In the genomic region with DNA sequence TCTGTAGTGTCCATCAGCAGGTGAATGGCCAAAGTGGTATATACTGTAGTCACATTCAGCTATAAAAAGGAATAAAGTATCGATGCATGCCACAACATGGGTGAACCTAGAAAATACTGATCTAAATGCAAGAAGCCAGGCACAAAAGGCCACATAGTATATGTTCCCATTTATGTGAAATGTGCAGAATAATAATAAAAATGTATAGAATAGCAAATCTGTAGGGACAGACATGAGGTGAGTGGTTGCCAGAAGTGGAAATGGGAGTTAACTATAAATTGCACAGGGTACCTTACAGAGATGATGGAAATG, we compare ENCODE assay signal across 9 cellular contexts. TPM values are rescaled to one million over a fixed set of nuclear protein-coding genes. Genes with fewer than 3 reads are reported as not detected.
DNase-seq lines count a peak whose midpoint lies in the region; ATAC-seq lines count a peak whose summit lies in the region.
"Had no signal": no experiment of that assay in that cellular context is flagged by ENCODE, and none has a peak within 500 bp of the region (broad histone marks: within the 10 kb centered on the region; RNA-seq: fewer than 3 reads in every experiment).

No MANE protein-coding gene starts in this region.

- no peaks in the 10 kb centered on the region for H3K27me3 ChIP-seq in iPS-20b (ENCODE audit: insufficient read depth, low read length)

- H3K4me1 Mint-ChIP-seq in activated T-cell treated with anti-CD3 and anti-CD28 coated beads, Interleukin-2, amount 50 U/mL, for 72 hours (ENCODE audit: low read depth): peaks cover 4% of the 10 kb centered on the region

- H3K4me3 Mint-ChIP-seq in activated T-cell treated with anti-CD3 and anti-CD28 coated beads, Interleukin-2, amount 50 U/mL, for 72 hours: peak overlapping the region in 1 of 2 donors; percentile 62

- no peaks in the 10 kb centered on the region for H3K4me1 ChIP-seq in iPS-20b (ENCODE audit: insufficient read depth, low read length)

- peaks cover 64% of the 10 kb centered on the region for H3K36me3 ChIP-seq in iPS-20b (ENCODE audit: insufficient read depth, low read depth, low read length)

- no peak for ATAC-seq in activated T-cell treated with anti-CD3 and anti-CD28 coated beads, Interleukin-2, amount 50 U/mL, for 72 hours (replicated peaks in 1 of 2)
- ATAC-seq in activated naive CD4-positive, alpha-beta T cell treated with anti-CD3 and anti-CD28 coated beads, Interleukin-2, amount 50 U/mL, for 72 hours: no peak
- ATAC-seq in HG03095 (IDR thresholded peaks at IDR 0.05; ENCODE audit: unreplicated experiment): no peak
- ATAC-seq: right cardiac atrium had no signal

- peak overlapping the region; percentile 73 for H3K27ac ChIP-seq in iPS-20b (ENCODE audit: low read length)
- H3K27ac ChIP-seq in temporal lobe (ENCODE audit: low read depth, low read length): peak overlapping the region; percentile 98

- H3K27me3 Mint-ChIP-seq in activated T-cell treated with anti-CD3 and anti-CD28 coated beads, Interleukin-2, amount 50 U/mL, for 72 hours (ENCODE audit: low read depth): no peaks in the 10 kb centered on the region

- peak overlapping the region; percentile 99 for H3K27ac Mint-ChIP-seq in activated T-cell treated with anti-CD3 and anti-CD28 coated beads, Interleukin-2, amount 50 U/mL, for 72 hours
- H3K27ac Mint-ChIP-seq in activated naive CD4-positive, alpha-beta T cell treated with anti-CD3 and anti-CD28 coated beads, Interleukin-2, amount 50 U/mL, for 72 hours: peak overlapping the region; percentile 93 to 98

- peaks cover 24% of the 10 kb centered on the region; the same call in 1 of the 2 replicates for H3K9me3 ChIP-seq in iPS-20b (ENCODE audit: insufficient read depth, low read depth, low read length)

- peaks cover 26 to 31% of the 10 kb centered on the region in 2 donors for H3K36me3 Mint-ChIP-seq in activated T-cell treated with anti-CD3 and anti-CD28 coated beads, Interleukin-2, amount 50 U/mL, for 72 hours (ENCODE audit: insufficient read depth in 2 of 2)
- peaks cover 31 to 51% of the 10 kb centered on the region in 2 donors for H3K36me3 Mint-ChIP-seq in activated naive CD4-positive, alpha-beta T cell treated with anti-CD3 and anti-CD28 coated beads, Interleukin-2, amount 50 U/mL, for 72 hours

- no peak for DNase-seq in activated T-cell treated with anti-CD3 and anti-CD28 coated beads, Interleukin-2, amount 50 U/mL, for 72 hours
- DNase-seq in activated T-cell treated with anti-CD3 and anti-CD28 coated beads for 4 hours (no peak), HK-2 (ENCODE audit: unreplicated experiment) (no peak)
- DNase-seq in activated naive CD4-positive, alpha-beta T cell treated with anti-CD3 and anti-CD28 coated beads, Interleukin-2, amount 50 U/mL, for 72 hours (ENCODE audit: low spot score in 2 of 2): no peak
- DNase-seq in stimulated activated CD8-positive, alpha-beta memory T cell treated with anti-CD3 and anti-CD28 coated beads, Interleukin-4, amount 100 ng/mL, for 48 hours: no peak
- DNase-seq: right cardiac atrium had no signal

- peaks cover 9 to 11% of the 10 kb centered on the region in 2 donors for H3K9me3 Mint-ChIP-seq in activated T-cell treated with anti-CD3 and anti-CD28 coated beads, Interleukin-2, amount 50 U/mL, for 72 hours
- H3K9me3 Mint-ChIP-seq in activated naive CD4-positive, alpha-beta T cell treated with anti-CD3 and anti-CD28 coated beads, Interleukin-2, amount 50 U/mL, for 72 hours: peaks cover 5 to 13% of the 10 kb centered on the region in 2 donors

- no peak overlapping the region for H3K4me3 ChIP-seq in iPS-20b (ENCODE audit: low read length)

- H3K9ac ChIP-seq in iPS-20b (ENCODE audit: low read depth, low read length): peak overlapping the region; percentile 63; the same call in 1 of the 2 replicates

RNA-seq across cellular contexts. Expression of a gene that starts 23.1 kb away (rescaled TPM):
- 1 to 10 TPM in 1 of 2 donors, under 1 TPM in 1; 0.70 to 1.4 TPM for total RNA-seq in activated T-cell treated with anti-CD3 and anti-CD28 coated beads, Interleukin-2, amount 50 U/mL, for 72 hours
- 1 to 10 TPM in 1 of 2 donors, under 1 TPM in 1; 0.50 to 1.1 TPM for total RNA-seq in activated naive CD4-positive, alpha-beta T cell treated with anti-CD3 and anti-CD28 coated beads, Interleukin-2, amount 50 U/mL, for 72 hours
- total RNA-seq in temporal lobe: 12.8 TPM

RNA-seq across cellular contexts. Expression of a gene that starts 47.6 kb away (rescaled TPM):
- total RNA-seq in activated T-cell treated with anti-CD3 and anti-CD28 coated beads, Interleukin-2, amount 50 U/mL, for 72 hours: 10 to 100 TPM; 22.5 to 23.8 TPM
- total RNA-seq in activated naive CD4-positive, alpha-beta T cell treated with anti-CD3 and anti-CD28 coated beads, Interleukin-2, amount 50 U/mL, for 72 hours: 10 to 100 TPM in 1 of 2 donors, 1 to 10 TPM in 1; 5.1 to 22.8 TPM
- total RNA-seq in temporal lobe: 49.9 TPM
